9 cellular contexts compared by ENCODE assay signal in genomic region chr7:29177963-29178612, GRCh38. TPM values are rescaled to one million over a fixed set of nuclear protein-coding genes. Genes with fewer than 3 reads are reported as not detected.
DNase-seq lines count a peak whose midpoint lies in the region; ATAC-seq and TF ChIP-seq lines count a peak whose summit lies in the region.
"Had no signal": no experiment of that assay in that cellular context is flagged by ENCODE, and none has a peak within 500 bp of the region (broad histone marks: within the 10 kb centered on the region; RNA-seq: fewer than 3 reads in every experiment).

No MANE protein-coding gene starts in this region.

- WGBS in sigmoid colon, 2 donors, result 51 to 75% methylated on average over 9 of the region's 9 CpGs

- no peak for TF ChIP-seq POLR2A in sigmoid colon (IDR thresholded peaks at IDR 0.05)

- no peak for TF ChIP-seq CTCF in sigmoid colon (IDR thresholded peaks at IDR 0.05)

- H3K4me3 ChIP-seq in sigmoid colon, result no peak overlapping the region

- H3K27me3 ChIP-seq in sigmoid colon, result no peaks in the 10 kb centered on the region

- H3K9me3 ChIP-seq in sigmoid colon, result peaks cover 0 to 4% (median 0%) of the 10 kb centered on the region in 4 donors

- H3K36me3 ChIP-seq in sigmoid colon, result no peaks in the 10 kb centered on the region

- TF ChIP-seq EP300 in sigmoid colon (IDR thresholded peaks at IDR 0.05), result peak in 2 of 4 donors; percentile 35 to 69

- intact Hi-C loops in sigmoid colon (cut with DNase I), result no loop called here

- no peaks in the 10 kb centered on the region for H3K4me1 ChIP-seq in sigmoid colon

- peak overlapping the region in 2 of 4 donors; percentile 14 to 45 for H3K27ac ChIP-seq in sigmoid colon

- DNase-seq in H4 (ENCODE audit: low spot score) (peak; percentile 93), UCSD-AML1 (lab: John Stamatoyannopoulos, UW; ENCODE audit: unreplicated experiment) (peak; percentile 31), glomerular endothelial cell (ENCODE audit: extremely low read depth, low read depth, low spot score) (peak; percentile 72), sigmoid colon (peak; percentile 76), KG1 (lab: John Stamatoyannopoulos, UW) (no peak)
- DNase-seq: SHP77 treated with DMSO at 0.1 percent for 48 hours had no signal

- ATAC-seq in HG02852 (IDR thresholded peaks at IDR 0.05; ENCODE audit: unreplicated experiment), result no peak
- ATAC-seq in GM19455 (IDR thresholded peaks at IDR 0.05; ENCODE audit: unreplicated experiment), result no peak
- ATAC-seq in GM21717 (IDR thresholded peaks at IDR 0.05; ENCODE audit: unreplicated experiment), result no peak

RNA-seq across cellular contexts. Expression of gene CHN2, which starts 16.5 kb away (rescaled TPM):
- total RNA-seq in H4 (2014; rRNA removed; shearing (Covaris generic)), result 4.7 and 17.2 TPM in 2 replicates
- 6.9 and 7.0 TPM in 2 replicates for total RNA-seq in glomerular endothelial cell
- total RNA-seq in sigmoid colon, result 10 to 100 TPM; 10.7 to 37.7 (median 14.3) TPM
- polyA plus RNA-seq in sigmoid colon, result 10 to 100 TPM in 2 of 3 donors, 1 to 10 TPM in 1; 4.2 to 21.0 (median 16.2) TPM

RNA-seq across cellular contexts. Expression of gene CPVL, which starts 31.8 kb away (rescaled TPM):
- total RNA-seq in H4 (2014; rRNA removed; shearing (Covaris generic)), result 106 and 113 TPM in 2 replicates
- total RNA-seq in glomerular endothelial cell (2.1 and 6.3 TPM in 2 replicates), sigmoid colon (10 to 100 TPM in 3 of 4 donors, 1 to 10 TPM in 1; 6.6 to 23.7 (median 21.2) TPM)
- polyA plus RNA-seq in sigmoid colon, result 10 to 100 TPM in 2 of 3 donors, 1 to 10 TPM in 1; 5.4 to 38.8 (median 15.5) TPM
